ENCODE assay signal across 8 cellular contexts in the genomic region with DNA sequence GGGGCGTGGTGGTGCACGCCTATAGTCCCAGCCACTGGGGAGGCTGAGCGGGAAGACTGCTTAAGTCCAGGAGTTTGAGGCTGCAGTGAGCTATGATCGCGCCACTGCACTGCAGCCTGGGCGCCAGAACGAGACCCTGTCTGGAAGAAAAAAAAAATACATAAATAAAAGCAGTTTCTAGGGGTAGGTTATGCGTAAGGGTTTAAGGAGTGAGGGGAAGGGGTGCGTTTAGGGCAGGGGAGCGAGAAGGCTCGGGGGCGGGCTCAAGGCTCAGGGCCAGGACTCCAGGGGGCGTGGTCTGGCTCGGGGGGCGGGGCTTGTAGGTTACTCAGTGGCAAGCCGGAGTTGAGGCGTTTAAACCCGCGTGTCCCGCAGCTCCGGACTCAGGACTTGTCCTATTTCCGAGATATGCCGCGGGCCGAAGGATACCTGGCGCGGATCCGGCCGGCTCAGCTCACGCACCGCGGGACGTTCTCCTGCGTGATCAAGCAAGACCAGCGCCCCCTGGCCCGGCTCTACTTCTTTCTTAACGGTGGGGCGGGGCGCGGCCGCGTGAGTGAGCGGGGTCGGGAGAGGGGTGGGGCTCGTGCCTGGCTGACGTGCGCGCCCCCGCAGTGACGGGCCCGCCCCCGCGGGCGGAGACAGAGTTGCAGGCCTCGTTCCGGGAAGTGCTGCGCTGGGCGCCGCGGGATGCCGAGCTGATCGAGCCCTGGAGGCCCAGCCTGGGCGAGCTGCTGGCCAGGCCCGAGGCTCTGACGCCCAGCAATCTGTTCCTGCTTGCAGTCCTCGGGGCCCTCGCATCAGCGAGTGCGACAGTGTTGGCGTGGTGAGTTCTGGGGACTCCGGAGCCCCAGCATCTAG. TPM values are rescaled to one million over a fixed set of nuclear protein-coding genes. Genes with fewer than 3 reads are reported as not detected.
DNase-seq lines count a peak whose midpoint lies in the region; ATAC-seq and TF ChIP-seq lines count a peak whose summit lies in the region.

No MANE protein-coding gene starts in this region.

- H3K9me3 ChIP-seq in CD4-positive, CD25-positive, alpha-beta regulatory T cell (ENCODE audit: control insufficient read depth in 2 of 2, low read length in 2 of 2), result no peaks in the 10 kb centered on the region
- H3K9me3 ChIP-seq in esophagus squamous epithelium, result no peaks in the 10 kb centered on the region

- 2 to 5% methylated on average over 13 to 25 of the region's 71 CpGs for WGBS in esophagus squamous epithelium, 2 donors

- H3K36me3 ChIP-seq in CD4-positive, CD25-positive, alpha-beta regulatory T cell (ENCODE audit: control insufficient read depth, insufficient read depth, low read length), result no peaks in the 10 kb centered on the region
- peaks cover 0 to 23% (median 0%) of the 10 kb centered on the region in 3 donors for H3K36me3 ChIP-seq in esophagus squamous epithelium

- H3K4me3 Mint-ChIP-seq in CD4-positive, CD25-positive, alpha-beta regulatory T cell, result peak overlapping the region; percentile 88 to 97 (median 92)
- H3K4me3 Mint-ChIP-seq in activated T-cell treated with anti-CD3 and anti-CD28 coated beads, Interleukin-2, amount 50 U/mL, for 72 hours, result peak overlapping the region; percentile 94
- H3K4me3 Mint-ChIP-seq in naive B cell, result peak overlapping the region; percentile 78 to 96 (median 90)

- H3K27ac Mint-ChIP-seq in CD4-positive, CD25-positive, alpha-beta regulatory T cell, result peak overlapping the region; percentile 83 to 91 (median 90)
- H3K27ac Mint-ChIP-seq in activated T-cell treated with anti-CD3 and anti-CD28 coated beads, Interleukin-2, amount 50 U/mL, for 72 hours, result peak overlapping the region; percentile 99
- H3K27ac Mint-ChIP-seq in naive B cell, result peak overlapping the region; percentile 84 to 96 (median 92)

- peak overlapping the region; percentile 81 for H3K27ac ChIP-seq in CD4-positive, CD25-positive, alpha-beta regulatory T cell (ENCODE audit: insufficient read depth, low read length, poor library complexity, severe bottlenecking)
- H3K27ac ChIP-seq in esophagus squamous epithelium, result peak overlapping the region; percentile 83 to 97 (median 93)

- peak; percentile 40 to 70 (median 42) for TF ChIP-seq CTCF in esophagus squamous epithelium (IDR thresholded peaks at IDR 0.05)

- H3K27me3 Mint-ChIP-seq in CD4-positive, CD25-positive, alpha-beta regulatory T cell, result peaks cover 11% of the 10 kb centered on the region
- peaks cover 14% of the 10 kb centered on the region for H3K27me3 Mint-ChIP-seq in activated T-cell treated with anti-CD3 and anti-CD28 coated beads, Interleukin-2, amount 50 U/mL, for 72 hours (ENCODE audit: low read depth)
- peaks cover 6 to 31% (median 30%) of the 10 kb centered on the region in 3 donors for H3K27me3 Mint-ChIP-seq in naive B cell

- H3K36me3 Mint-ChIP-seq in CD4-positive, CD25-positive, alpha-beta regulatory T cell, result peaks cover 21% of the 10 kb centered on the region
- peaks cover 12 to 17% of the 10 kb centered on the region in 2 donors for H3K36me3 Mint-ChIP-seq in activated T-cell treated with anti-CD3 and anti-CD28 coated beads, Interleukin-2, amount 50 U/mL, for 72 hours (ENCODE audit: insufficient read depth in 2 of 2)
- peaks cover 3 to 10% of the 10 kb centered on the region in 2 donors for H3K36me3 Mint-ChIP-seq in naive B cell

- H3K9me3 Mint-ChIP-seq in CD4-positive, CD25-positive, alpha-beta regulatory T cell, result peaks cover 0 to 5% (median 0%) of the 10 kb centered on the region in 7 donors
- H3K9me3 Mint-ChIP-seq in activated T-cell treated with anti-CD3 and anti-CD28 coated beads, Interleukin-2, amount 50 U/mL, for 72 hours, result peaks cover 0 to 2% of the 10 kb centered on the region in 2 donors
- H3K9me3 Mint-ChIP-seq in naive B cell, result peaks cover 0 to 5% (median 4%) of the 10 kb centered on the region in 7 donors

- H3K4me3 ChIP-seq in CD4-positive, CD25-positive, alpha-beta regulatory T cell (ENCODE audit: low read depth, low read length), result peak overlapping the region; percentile 75
- H3K4me3 ChIP-seq in esophagus squamous epithelium, result peak overlapping the region; percentile 43 to 85 (median 71)

- intact Hi-C loops in esophagus squamous epithelium (cut with DNase I), result no loop called here

- H3K4me1 Mint-ChIP-seq in CD4-positive, CD25-positive, alpha-beta regulatory T cell, result peaks cover 5 to 42% (median 20%) of the 10 kb centered on the region in 4 donors
- H3K4me1 Mint-ChIP-seq in activated T-cell treated with anti-CD3 and anti-CD28 coated beads, Interleukin-2, amount 50 U/mL, for 72 hours (ENCODE audit: low read depth), result peaks cover 36% of the 10 kb centered on the region
- H3K4me1 Mint-ChIP-seq in naive B cell, result peaks cover 24 to 44% (median 33%) of the 10 kb centered on the region in 3 donors

- peaks cover 28% of the 10 kb centered on the region for H3K4me1 ChIP-seq in CD4-positive, CD25-positive, alpha-beta regulatory T cell (ENCODE audit: control insufficient read depth, insufficient read depth, low read length, poor library complexity, severe bottlenecking)
- peaks cover 24 to 42% (median 24%) of the 10 kb centered on the region in 3 donors for H3K4me1 ChIP-seq in esophagus squamous epithelium

- peak in 2 of 4 donors; percentile 75 to 90 for TF ChIP-seq POLR2A in esophagus squamous epithelium (IDR thresholded peaks at IDR 0.05)

- ATAC-seq in CD4-positive, CD25-positive, alpha-beta regulatory T cell (ENCODE audit: low read depth in 2 of 2), result peak; percentile 94 to 95
- ATAC-seq in GM19397 (IDR thresholded peaks at IDR 0.05; ENCODE audit: unreplicated experiment), result peak; percentile 94
- ATAC-seq in activated T-cell treated with anti-CD3 and anti-CD28 coated beads, Interleukin-2, amount 50 U/mL, for 72 hours (replicated peaks in 1 of 2), result peak; percentile 94
- peak; percentile 91 to 92 for ATAC-seq in naive B cell (ENCODE audit: low read depth in 2 of 2)

- DNase-seq in CD4-positive, CD25-positive, alpha-beta regulatory T cell, result peak; percentile 91 to 97 (median 95)
- DNase-seq in HK-2 (ENCODE audit: unreplicated experiment) (peak; percentile 87), esophagus squamous epithelium (lab: John Stamatoyannopoulos, UW) (peak; percentile 92), naive B cell (peak; percentile 97)
- DNase-seq in activated T-cell treated with anti-CD3 and anti-CD28 coated beads, Interleukin-2, amount 50 U/mL, for 72 hours, result peak; percentile 98 to 99
- DNase-seq in stimulated activated CD8-positive, alpha-beta memory T cell treated with anti-CD3 and anti-CD28 coated beads, Interleukin-7, amount 100 ng/mL, for 48 hours (ENCODE audit: extremely low read depth in 1 of 2, low read depth in 1 of 2), result peak; percentile 89 to 91

- no peaks in the 10 kb centered on the region for H3K27me3 ChIP-seq in CD4-positive, CD25-positive, alpha-beta regulatory T cell (ENCODE audit: control insufficient read depth, insufficient read depth, low read length)
- no peaks in the 10 kb centered on the region for H3K27me3 ChIP-seq in esophagus squamous epithelium

TF ChIP-seq in PFSK-1, 5 proteins besides CTCF, POLR2A, EP300 and RAD21 (continues in another document):
- TF ChIP-seq POLR2AphosphoS5 (IDR thresholded peaks at IDR 0.05; ENCODE audit: low read depth, low read length), result peak; percentile 92
- TF ChIP-seq FOXP2 (optimal IDR thresholded peaks at IDR 0.05; ENCODE audit: borderline replicate concordance, extremely low read depth, extremely low read length, insufficient read depth), result peak; percentile 97
- TF ChIP-seq SIN3A (IDR thresholded peaks at IDR 0.05; ENCODE audit: borderline replicate concordance, insufficient read depth, low read length), result no peak
- TF ChIP-seq TAF1 (IDR thresholded peaks at IDR 0.05; ENCODE audit: borderline replicate concordance, insufficient read depth, low read length), result peak; percentile 68; the same call in 1 of the 2 replicates

RNA-seq across cellular contexts. Expression of gene SPACA6, which starts 10.8 kb away (rescaled TPM):
- 4.4 TPM for total RNA-seq in CD4-positive, CD25-positive, alpha-beta regulatory T cell
- polyA plus RNA-seq in CD4-positive, CD25-positive, alpha-beta regulatory T cell, result 1 to 10 TPM in 3 of 4 donors, under 1 TPM in 1; 0.98 to 5.6 (median 1.6) TPM
- polyA plus RNA-seq in PFSK-1 (2012; ENCODE audit: insufficient read length, low read depth), result 26.2 TPM
- 1 to 10 TPM; 3.6 to 7.5 TPM for total RNA-seq in activated T-cell treated with anti-CD3 and anti-CD28 coated beads, Interleukin-2, amount 50 U/mL, for 72 hours
- 1 to 10 TPM; 2.8 to 7.9 (median 4.8) TPM for total RNA-seq in esophagus squamous epithelium
- polyA plus RNA-seq in naive B cell (ENCODE audit: low read depth in 6 of 6), result 1 to 10 TPM in 5 of 6 donors, under 1 TPM in 1; 0.85 to 6.8 (median 3.6) TPM

RNA-seq across cellular contexts. Expression of gene HAS1, which starts 19.9 kb away (rescaled TPM):
- 0.86 TPM for total RNA-seq in CD4-positive, CD25-positive, alpha-beta regulatory T cell
- not detected for polyA plus RNA-seq in CD4-positive, CD25-positive, alpha-beta regulatory T cell
- polyA plus RNA-seq in PFSK-1 (2012; ENCODE audit: insufficient read length, low read depth), result 0.69 TPM
- total RNA-seq in activated T-cell treated with anti-CD3 and anti-CD28 coated beads, Interleukin-2, amount 50 U/mL, for 72 hours, result not detected
- under 1 TPM in 1 of 4 donors, not detected in 3; 0.82 TPM for total RNA-seq in esophagus squamous epithelium
- polyA plus RNA-seq in naive B cell (ENCODE audit: low read depth in 6 of 6), result under 1 TPM in 1 of 6 donors, not detected in 5; 0.29 TPM

RNA-seq across cellular contexts. Expression of gene FPR1, which starts 47.8 kb away (rescaled TPM):
- total RNA-seq in CD4-positive, CD25-positive, alpha-beta regulatory T cell, result not detected
- 1 to 10 TPM in 1 of 4 donors, under 1 TPM in 1, not detected in 2; 0.26 to 1.1 TPM for polyA plus RNA-seq in CD4-positive, CD25-positive, alpha-beta regulatory T cell
- not detected for polyA plus RNA-seq in PFSK-1 (2012; ENCODE audit: insufficient read length, low read depth)
- total RNA-seq in activated T-cell treated with anti-CD3 and anti-CD28 coated beads, Interleukin-2, amount 50 U/mL, for 72 hours, result not detected
- 1 to 10 TPM in 3 of 4 donors, not detected in 1; 1.7 to 6.2 (median 4.4) TPM for total RNA-seq in esophagus squamous epithelium
- 1 to 10 TPM in 4 of 6 donors, under 1 TPM in 2; 0.18 to 6.3 (median 1.2) TPM for polyA plus RNA-seq in naive B cell (ENCODE audit: low read depth in 6 of 6)

RNA-seq across cellular contexts. Expression of gene FPR2, which starts 57.1 kb away (rescaled TPM):
- total RNA-seq in CD4-positive, CD25-positive, alpha-beta regulatory T cell, result not detected
- not detected for polyA plus RNA-seq in CD4-positive, CD25-positive, alpha-beta regulatory T cell
- polyA plus RNA-seq in PFSK-1 (2012; ENCODE audit: insufficient read length, low read depth), result 0.24 TPM
- not detected for total RNA-seq in activated T-cell treated with anti-CD3 and anti-CD28 coated beads, Interleukin-2, amount 50 U/mL, for 72 hours
- total RNA-seq in esophagus squamous epithelium, result 1 to 10 TPM in 1 of 4 donors, under 1 TPM in 1, not detected in 2; 0.79 to 2.2 TPM
- polyA plus RNA-seq in naive B cell (ENCODE audit: low read depth in 6 of 6), result under 1 TPM in 1 of 6 donors, not detected in 5; 0.71 TPM

RNA-seq across cellular contexts. Expression of gene SIGLEC14, which starts 57.3 kb away (rescaled TPM):
- total RNA-seq in CD4-positive, CD25-positive, alpha-beta regulatory T cell, result not detected
- under 1 TPM in 2 of 4 donors, not detected in 2; 0.08 to 0.18 TPM for polyA plus RNA-seq in CD4-positive, CD25-positive, alpha-beta regulatory T cell
- not detected for polyA plus RNA-seq in PFSK-1 (2012; ENCODE audit: insufficient read length, low read depth)
- under 1 TPM in 1 of 2 donors, not detected in 1; 0.38 TPM for total RNA-seq in activated T-cell treated with anti-CD3 and anti-CD28 coated beads, Interleukin-2, amount 50 U/mL, for 72 hours
- total RNA-seq in esophagus squamous epithelium, result 1 to 10 TPM in 1 of 4 donors, under 1 TPM in 1, not detected in 2; 0.97 to 2.9 TPM
- 10 to 100 TPM; 14.3 to 27.2 (median 19.9) TPM for polyA plus RNA-seq in naive B cell (ENCODE audit: low read depth in 6 of 6)

Comparison
In these comparisons a context has a peak if more than half of its experiments do, and no peak if none do; other contexts are left out.
1. Peak in every context shown above with its lines: DNase-seq, ATAC-seq, H3K4me3 ChIP-seq and H3K27ac ChIP-seq.